In genomic region chr3:4153771-4154170, GRCh38 we compare ENCODE assay signal across 20 cellular contexts.
DNase-seq lines count a peak whose midpoint lies in the region; ATAC-seq, FAIRE-seq and TF ChIP-seq lines count a peak whose summit lies in the region.
"Had no signal": no experiment of that assay in that cellular context is flagged by ENCODE, and none has a peak within 500 bp of the region (broad histone marks: within the 10 kb centered on the region; RNA-seq: fewer than 3 reads in every experiment).

No MANE protein-coding gene starts in this region.

- TF ChIP-seq POLR2A in HepG2 (IDR thresholded peaks at IDR 0.05; ENCODE audit: insufficient read depth in 1 of 2, low read depth in 2 of 2, low read length in 2 of 2) (no peak), right lobe of liver (IDR thresholded peaks at IDR 0.05) (no peak)

- no peaks in the 10 kb centered on the region for H3K36me3 ChIP-seq in HepG2 (replicated peaks in 1 of 2; ENCODE audit: control insufficient read depth in 1 of 2, insufficient read depth in 2 of 2, low read length in 2 of 2)
- no peaks in the 10 kb centered on the region for H3K36me3 ChIP-seq in right lobe of liver
- H3K36me3 ChIP-seq in bronchial epithelial cell (ENCODE audit: control insufficient read depth, insufficient read depth, low read length): no peaks in the 10 kb centered on the region
- H3K36me3 ChIP-seq: BLaER1 treated with 17β-estradiol and CSF1 and Interleukin-3, amounts not matched to agents 10 nM and 100 nM had no signal

- no peak overlapping the region for H3K4me2 ChIP-seq in HepG2 (ENCODE audit: low read depth, low read length)
- H3K4me2 ChIP-seq: A549; BLaER1 treated with 17β-estradiol and CSF1 and Interleukin-3, amounts not matched to agents 10 nM and 100 nM had no signal

- CTCF ChIA-PET in HepG2 (lab: Yijun Ruan, JAX; ENCODE audit: low intra/inter-chr PET ratio, low total read pairs): no interaction called here

- no peak overlapping the region for H3K9ac ChIP-seq in HepG2 (ENCODE audit: insufficient read depth, low read depth, low read length)
- H3K9ac ChIP-seq: BLaER1 treated with 17β-estradiol and CSF1 and Interleukin-3, amounts not matched to agents 10 nM and 100 nM had no signal

- no peaks in the 10 kb centered on the region for H3K79me2 ChIP-seq in HepG2 (ENCODE audit: insufficient read depth, low read length)

- in situ Hi-C loops in HepG2 (cut with HindIII; ENCODE audit: extremely low pct_ligation_motif_present, low pct_unique_long_range_greater_than_20kb): no loop called here

- ATAC-seq in HepG2 (no peak), right lobe of liver (no peak)
- ATAC-seq: A549; CD8-positive, alpha-beta T cell had no signal

- H3K9me3 ChIP-seq in HepG2 (ENCODE audit: low read length) (no peaks in the 10 kb centered on the region), right lobe of liver (no peaks in the 10 kb centered on the region)
- H3K9me3 ChIP-seq: A549; BLaER1 treated with 17β-estradiol and CSF1 and Interleukin-3, amounts not matched to agents 10 nM and 100 nM; Caco-2 had no signal

- no peak for TF ChIP-seq CTCF in HepG2 (CRISPR knock-in tag; IDR thresholded peaks at IDR 0.05)
- no peak for TF ChIP-seq CTCF in right lobe of liver (IDR thresholded peaks at IDR 0.05)
- TF ChIP-seq CTCF in bronchial epithelial cell (IDR thresholded peaks at IDR 0.05; ENCODE audit: insufficient read depth, low read length, severe bottlenecking): no peak

- H3K4me1 ChIP-seq in HepG2 (ENCODE audit: insufficient read depth, low read length) (no peaks in the 10 kb centered on the region), right lobe of liver (no peaks in the 10 kb centered on the region)
- H3K4me1 ChIP-seq: A549; BLaER1 treated with 17β-estradiol and CSF1 and Interleukin-3, amounts not matched to agents 10 nM and 100 nM; Caco-2 had no signal

- POLR2A ChIA-PET in HepG2 (lab: Yijun Ruan, JAX): no interaction called here

- intact Hi-C loops in HepG2 (cut with micrococcal nuclease; ENCODE audit: unreplicated experiment): no loop called here
- intact Hi-C loops in right lobe of liver (cut with DNase I): no loop called here

- DNase-seq in HepG2 (ENCODE audit: low spot score) (no peak), right lobe of liver (no peak), bronchial epithelial cell (ENCODE audit: low read depth) (no peak), NOMO-1 treated with DMSO at 0.1 percent for 48 hours (lab: John Stamatoyannopoulos, UW; ENCODE audit: unreplicated experiment) (no peak), NCI-H187 (lab: John Stamatoyannopoulos, UW) (no peak)
- DNase-seq: AML-193; Caco-2; Calu3; CD4-positive, alpha-beta T cell; CD8-positive, alpha-beta T cell; DMS79 treated with DMSO at 0.1 percent for 48 hours; GF-D8 had no signal

- H4K20me1 ChIP-seq in HepG2 (ENCODE audit: insufficient read depth, low read length): no peaks in the 10 kb centered on the region
- H4K20me1 ChIP-seq: BLaER1 treated with 17β-estradiol and CSF1 and Interleukin-3, amounts not matched to agents 10 nM and 100 nM had no signal

- no peak for TF ChIP-seq RAD21 in HepG2 (CRISPR knock-in tag; IDR thresholded peaks at IDR 0.05)

- no peak overlapping the region for H2AFZ ChIP-seq in HepG2 (ENCODE audit: low read length)

- H3K4me3 ChIP-seq in HepG2 (replicated peaks in 1 of 3; ENCODE audit: insufficient read depth in 1 of 3, low read depth in 2 of 3, low read length in 3 of 3) (no peak overlapping the region), right lobe of liver (no peak overlapping the region), bronchial epithelial cell (ENCODE audit: low read depth, low read length) (no peak overlapping the region)
- H3K4me3 ChIP-seq: A549; BLaER1 treated with 17β-estradiol and CSF1 and Interleukin-3, amounts not matched to agents 10 nM and 100 nM had no signal

- BruUV-seq in HepG2 (replicated peaks; lab: Mats Ljungman, UMichigan): no TSS peak

- WGBS in HepG2 (ENCODE audit: low lambda C conversion rate): 3% methylated on average over 1 of the region's 1 CpG
- 50% methylated on average over 1 of the region's 1 CpG for WGBS in right lobe of liver (ENCODE audit: insufficient coverage, low coverage, low lambda C conversion rate, missing lambda C conversion rate)

- peak; percentile 18 for FAIRE-seq in HepG2 (lab: Jason Lieb, UNC)
- FAIRE-seq in bronchial epithelial cell (lab: Jason Lieb, UNC): peak; percentile 13
- FAIRE-seq: A549, D721Med, G401.6, GM12891, GM19239 had no signal

- H3K27ac ChIP-seq in HepG2 (ENCODE audit: extremely low read length, insufficient read depth, low read length) (no peak overlapping the region), right lobe of liver (no peak overlapping the region)
- H3K27ac ChIP-seq: 22Rv1; A549; BLaER1 treated with 17β-estradiol and CSF1 and Interleukin-3, amounts not matched to agents 10 nM and 100 nM; C4-2B had no signal

- TF ChIP-seq EP300 in HepG2 (IDR thresholded peaks at IDR 0.05; ENCODE audit: low read depth in 2 of 2, low read length in 2 of 2) (no peak), HepG2 (CRISPR knock-in tag; IDR thresholded peaks at IDR 0.05; ENCODE audit: borderline replicate concordance) (no peak)

- no peaks in the 10 kb centered on the region for H3K27me3 ChIP-seq in HepG2 (ENCODE audit: control insufficient read depth in 1 of 2, insufficient read depth in 2 of 2, low read length in 2 of 2)
- H3K27me3 ChIP-seq in right lobe of liver: no peaks in the 10 kb centered on the region
- H3K27me3 ChIP-seq in bronchial epithelial cell (ENCODE audit: control insufficient read depth, insufficient read depth, low read length): no peaks in the 10 kb centered on the region
- H3K27me3 ChIP-seq: BLaER1 treated with 17β-estradiol and CSF1 and Interleukin-3, amounts not matched to agents 10 nM and 100 nM had no signal

TF ChIP-seq in HepG2, 621 proteins besides CTCF, POLR2A, EP300 and RAD21:
- no peak for TF ChIP-seq SNAI1 (CRISPR knock-in tag; IDR thresholded peaks at IDR 0.05; ENCODE audit: borderline replicate concordance)
